In genomic region chr5:118637947-118638670, GRCh38 we compare ENCODE assay signal across 22 cellular contexts.
"Had no signal": no experiment of that assay in that cellular context is flagged by ENCODE, and none has a peak within 500 bp of the region (broad histone marks: within the 10 kb centered on the region; RNA-seq: fewer than 3 reads in every experiment).

No MANE protein-coding gene starts in this region.

- H3K4me1 ChIP-seq: psoas muscle, right atrium auricular region had no signal

- H3K27me3 ChIP-seq: brain microvascular endothelial cell, ovary, right atrium auricular region had no signal

- H3K4me3 Mint-ChIP-seq: activated T-cell treated with anti-CD3 and anti-CD28 coated beads, Interleukin-2, amount 50 U/mL, for 24 hours; activated T-helper 17 cell treated with anti-CD3 and anti-CD28 coated beads, Interleukin-2, amount 50 U/mL, for 72 hours; effector memory CD8-positive, alpha-beta T cell; stimulated activated naive CD8-positive, alpha-beta T cell treated with anti-CD3 and anti-CD28 coated beads, Interleukin-15, amount 100 ng/mL, for 72 hours; T-cell; T-helper 2 cell treated with Interferon-gamma antibody and Interleukin-4, amounts not matched to agents 5 μg/mL and 100 μg/mL, for 36 hours; WTC11 had no signal

- H3K4me3 ChIP-seq: ovary, psoas muscle, right atrium auricular region had no signal

- H3K27ac Mint-ChIP-seq: activated naive CD4-positive, alpha-beta T cell treated with anti-CD3 and anti-CD28 coated beads, Interleukin-2, amount 50 U/mL, for 72 hours; activated T-cell treated with anti-CD3 and anti-CD28 coated beads, Interleukin-2, amount 50 U/mL, for 24 hours; activated T-helper 17 cell treated with anti-CD3 and anti-CD28 coated beads, Interleukin-2, amount 50 U/mL, for 72 hours; effector memory CD8-positive, alpha-beta T cell; naive thymus-derived CD4-positive, alpha-beta T cell; stimulated activated naive CD8-positive, alpha-beta T cell treated with anti-CD3 and anti-CD28 coated beads, Interleukin-15, amount 100 ng/mL, for 72 hours; T-cell; T-helper 2 cell treated with Interferon-gamma antibody and Interleukin-4, amounts not matched to agents 5 μg/mL and 100 μg/mL, for 36 hours; WTC11 had no signal

- H3K4me1 Mint-ChIP-seq: activated T-helper 17 cell treated with anti-CD3 and anti-CD28 coated beads, Interleukin-2, amount 50 U/mL, for 72 hours; naive thymus-derived CD4-positive, alpha-beta T cell; stimulated activated naive CD8-positive, alpha-beta T cell treated with anti-CD3 and anti-CD28 coated beads, Interleukin-15, amount 100 ng/mL, for 72 hours; T-cell; WTC11 had no signal

- DNase-seq: activated T-cell treated with anti-CD3 and anti-CD28 coated beads, Interleukin-2, amount 50 U/mL, for 24 hours; aorta; brain microvascular endothelial cell; central memory CD4-positive, alpha-beta T cell; effector memory CD8-positive, alpha-beta T cell; glutamatergic neuron; hippocampal formation; kidney glomerular epithelial cell; left ventricle myocardium superior; mesenchymal stem cell; naive thymus-derived CD4-positive, alpha-beta T cell; ovary; psoas muscle; stimulated activated naive CD8-positive, alpha-beta T cell treated with anti-CD3 and anti-CD28 coated beads, Interleukin-15, amount 100 ng/mL, for 72 hours; T-cell; trophoblast cell had no signal

- H3K27ac ChIP-seq: brain microvascular endothelial cell, ovary, psoas muscle, right atrium auricular region had no signal

- H3K27me3 Mint-ChIP-seq: activated T-cell treated with anti-CD3 and anti-CD28 coated beads, Interleukin-2, amount 50 U/mL, for 24 hours; activated T-helper 17 cell treated with anti-CD3 and anti-CD28 coated beads, Interleukin-2, amount 50 U/mL, for 72 hours; effector memory CD8-positive, alpha-beta T cell; stimulated activated naive CD8-positive, alpha-beta T cell treated with anti-CD3 and anti-CD28 coated beads, Interleukin-15, amount 100 ng/mL, for 72 hours; T-cell had no signal

- ATAC-seq: activated naive CD4-positive, alpha-beta T cell treated with anti-CD3 and anti-CD28 coated beads, Interleukin-2, amount 50 U/mL, for 72 hours; activated T-helper 17 cell treated with anti-CD3 and anti-CD28 coated beads, Interleukin-2, amount 50 U/mL, for 72 hours; effector memory CD8-positive, alpha-beta T cell; esophagus mucosa; left ventricle myocardium superior; naive thymus-derived CD4-positive, alpha-beta T cell; psoas muscle; stimulated activated naive CD8-positive, alpha-beta T cell treated with anti-CD3 and anti-CD28 coated beads, Interleukin-15, amount 100 ng/mL, for 72 hours; T-cell had no signal

- H3K36me3 ChIP-seq: brain microvascular endothelial cell, ovary, right atrium auricular region had no signal

- H3K36me3 Mint-ChIP-seq: T-cell had no signal

- H3K9me3 ChIP-seq: ovary, psoas muscle had no signal
